12 cellular contexts compared by ENCODE assay signal in genomic region chr3:157115069-157116006, GRCh38. TPM values are rescaled to one million over a fixed set of nuclear protein-coding genes. Genes with fewer than 3 reads are reported as not detected.
DNase-seq lines count a peak whose midpoint lies in the region; ATAC-seq and TF ChIP-seq lines count a peak whose summit lies in the region.
"Had no signal": no experiment of that assay in that cellular context is flagged by ENCODE, and none has a peak within 500 bp of the region (broad histone marks: within the 10 kb centered on the region; RNA-seq: fewer than 3 reads in every experiment).

No MANE protein-coding gene starts in this region.

- CTCF ChIA-PET in IMR-90 (lab: Yijun Ruan, JAX) = interaction anchor here (1.2 to 1.4 kb wide), 2 partner anchors 16 to 22 kb away, joined by 4 read pairs; no protein-coding TSS in a partner anchor

- H3K4me1 ChIP-seq in IMR-90 (ENCODE audit: control insufficient read depth, insufficient read depth, low read length) = peaks cover 12% of the 10 kb centered on the region
- H3K4me1 ChIP-seq in colonic mucosa = no peaks in the 10 kb centered on the region

- no TSS peak for BruUV-seq in IMR-90 (replicated peaks; lab: Mats Ljungman, UMichigan)

- H3K9me1 ChIP-seq in IMR-90 (ENCODE audit: insufficient read depth, low read length) = peaks cover 4% of the 10 kb centered on the region; the same call in 1 of the 2 replicates

- peak overlapping the region; percentile 62 for H2AFZ ChIP-seq in IMR-90 (replicated peaks; ENCODE audit: low read length, poor library complexity)

- in situ Hi-C loops in IMR-90 (cut with MboI; ENCODE audit: low sequenced_read_pairs) = no loop called here

- peak overlapping the region; percentile 44; the same call in 1 of the 3 replicates for H2BK15ac ChIP-seq in IMR-90 (ENCODE audit: low read depth, low read length)

- DNase-seq in IMR-90 (peak; percentile 38), amniotic epithelial cell (ENCODE audit: low read depth) (peak; percentile 95), iris pigment epithelial cell (ENCODE audit: low read depth) (peak; percentile 59), renal cortical epithelial cell (ENCODE audit: low read depth) (peak; percentile 61), colonic mucosa (no peak), NOMO-1 treated with DMSO at 0.1 percent for 48 hours (lab: John Stamatoyannopoulos, UW; ENCODE audit: unreplicated experiment) (no peak), CD1c-positive myeloid dendritic cell (ENCODE audit: extremely low spot score) (no peak)
- DNase-seq: activated CD4-positive, alpha-beta T cell treated with anti-CD3 and anti-CD28 coated beads, Interleukin-2, amount 50 U/mL, for 48 hours; activated naive CD4-positive, alpha-beta T cell treated with anti-CD3 and anti-CD28 coated beads, Interleukin-2, amount 10 ng/mL, durations not matched to agents 7 days and 5 days; CD4-positive, alpha-beta memory T cell; NCI-H1436 treated with DMSO at 0.1 percent for 48 hours had no signal

- peak overlapping the region; percentile 25; the same call in 1 of the 2 replicates for H3K4me2 ChIP-seq in IMR-90 (ENCODE audit: low read depth, low read length)

- TF ChIP-seq CTCF in IMR-90 (conservative IDR thresholded peaks at IDR 0.05; ENCODE audit: low read depth, low read length) (no peak), colonic mucosa (IDR thresholded peaks at IDR 0.05) (no peak)

- H3K4me3 ChIP-seq in IMR-90 (ENCODE audit: insufficient read depth, low read depth, low read length) (no peak overlapping the region), colonic mucosa (no peak overlapping the region)

- peak overlapping the region; percentile 56; the same call in 1 of the 2 replicates for H2AK5ac ChIP-seq in IMR-90 (ENCODE audit: low read depth, low read length)

- intact Hi-C loops in IMR-90 (cut with micrococcal nuclease) (no loop called here), colonic mucosa (cut with DNase I) (no loop called here)

- peak overlapping the region; percentile 37; the same call in 1 of the 2 replicates for H2BK20ac ChIP-seq in IMR-90 (ENCODE audit: low read depth, low read length)

- peak overlapping the region; percentile 21; the same call in 1 of the 2 replicates for H4K5ac ChIP-seq in IMR-90 (ENCODE audit: low read depth, low read length)

- no peak for TF ChIP-seq RAD21 in IMR-90 (IDR thresholded peaks at IDR 0.05; ENCODE audit: low read length)

- H3K18ac ChIP-seq in IMR-90 (ENCODE audit: low read depth, low read length) = peak overlapping the region; percentile 51; the same call in 1 of the 2 replicates

- H3K36me3 ChIP-seq in IMR-90 (ENCODE audit: control insufficient read depth, insufficient read depth, low read length) = no peaks in the 10 kb centered on the region
- H3K36me3 ChIP-seq in colonic mucosa = no peaks in the 10 kb centered on the region

- H3K4ac ChIP-seq in IMR-90 (ENCODE audit: low read depth, low read length) = peak overlapping the region; percentile 1

- no peaks in the 10 kb centered on the region for H3K79me1 ChIP-seq in IMR-90 (ENCODE audit: low read depth in 1 of 2, low read length in 2 of 2)

- H4K20me1 ChIP-seq in IMR-90 (ENCODE audit: insufficient read depth, low read length) = no peaks in the 10 kb centered on the region

- H2BK5ac ChIP-seq in IMR-90 (ENCODE audit: low read depth, low read length, poor library complexity, severe bottlenecking) = peak overlapping the region; percentile 0

- H3K9ac ChIP-seq in IMR-90 (ENCODE audit: low read depth, low read length) (no peak overlapping the region), colonic mucosa (ENCODE audit: low read depth in 2 of 2, low read length in 2 of 2) (no peak overlapping the region)

- no peak overlapping the region for H3K56ac ChIP-seq in IMR-90 (ENCODE audit: extremely low read depth, insufficient read depth, low read length)

- H2BK120ac ChIP-seq in IMR-90 (ENCODE audit: low read depth, low read length) = peak overlapping the region; percentile 46; the same call in 1 of the 2 replicates

- H3K23ac ChIP-seq in IMR-90 (ENCODE audit: low read depth, low read length) = peak overlapping the region; percentile 39; the same call in 1 of the 2 replicates

- H4K8ac ChIP-seq in IMR-90 (ENCODE audit: low read depth in 2 of 2, low read length in 2 of 2) = peak overlapping the region in 1 of 2 experiments; percentile 34; a peak in 1 of 4 replicates

- H3K27ac ChIP-seq in IMR-90 (ENCODE audit: insufficient read depth, low read length) = no peak overlapping the region
- H3K27ac ChIP-seq in colonic mucosa = no peak overlapping the region

- dilution Hi-C loops in IMR-90 (cut with HindIII; ENCODE audit: low sequenced_read_pairs, unreplicated experiment) = no loop called here

- TF ChIP-seq POLR2A in IMR-90 (IDR thresholded peaks at IDR 0.05; ENCODE audit: low read depth, low read length) = no peak

- ATAC-seq in IMR-90 (ENCODE audit: low read depth) (peak; percentile 42; the same call in 1 of the 2 replicates), GM21515 (IDR thresholded peaks at IDR 0.05; ENCODE audit: unreplicated experiment) (no peak)

- POLR2A ChIA-PET in IMR-90 (lab: Charles Lee; ENCODE audit: unreplicated experiment) = no interaction called here

- no peak overlapping the region for H2AK9ac ChIP-seq in IMR-90 (replicated peaks; ENCODE audit: low read depth, low read length, poor library complexity)

- peak overlapping the region; percentile 10; the same call in 1 of the 2 replicates for H3K14ac ChIP-seq in IMR-90 (replicated peaks; ENCODE audit: low read depth, low read length)

- H3K27me3 ChIP-seq in IMR-90 (ENCODE audit: control insufficient read depth, insufficient read depth, low read length) (no peaks in the 10 kb centered on the region), colonic mucosa (no peaks in the 10 kb centered on the region)

- 56% methylated on average over 2 of the region's 10 CpGs; no CpG with 5 or more reads in 1 of the 2 experiments for WGBS in IMR-90 (ENCODE audit: extremely low coverage in 2 of 2, insufficient read length in 1 of 2), 2 experiments

- no peak overlapping the region; the same call in 1 of the 2 replicates for H4K91ac ChIP-seq in IMR-90 (ENCODE audit: insufficient read depth, low read depth, low read length)

- H3K9me3 ChIP-seq in IMR-90 (ENCODE audit: control insufficient read depth, insufficient read depth, low read length) (no peaks in the 10 kb centered on the region), colonic mucosa (no peaks in the 10 kb centered on the region)

TF ChIP-seq in IMR-90, 13 proteins besides CTCF, POLR2A, EP300 and RAD21:
- TF ChIP-seq MAZ (IDR thresholded peaks at IDR 0.05; ENCODE audit: borderline replicate concordance, low read depth, low read length) (no peak), CEBPB (IDR thresholded peaks at IDR 0.05; ENCODE audit: low read depth, low read length) (no peak), CHD1 (IDR thresholded peaks at IDR 0.05; ENCODE audit: low read depth, low read length) (no peak), MAFK (IDR thresholded peaks at IDR 0.05; ENCODE audit: low read depth, low read length) (no peak), RCOR1 (IDR thresholded peaks at IDR 0.05; ENCODE audit: insufficient replicate concordance, low read length) (no peak), USF2 (IDR thresholded peaks at IDR 0.05; ENCODE audit: low read depth, low read length) (no peak), BHLHE40 (IDR thresholded peaks at IDR 0.05; ENCODE audit: low read depth, low read length) (no peak), NFE2L2 (IDR thresholded peaks at IDR 0.05; ENCODE audit: low read depth, low read length) (no peak), MXI1 (IDR thresholded peaks at IDR 0.05; ENCODE audit: borderline replicate concordance, low read depth, low read length) (no peak), SMC3 (IDR thresholded peaks at IDR 0.05; ENCODE audit: low read depth, low read length) (no peak), FOS (IDR thresholded peaks at IDR 0.05; ENCODE audit: low read depth, low read length) (no peak), RFX5 (IDR thresholded peaks at IDR 0.05; ENCODE audit: low read depth, low read length) (no peak), ELK1 (IDR thresholded peaks at IDR 0.05; ENCODE audit: borderline replicate concordance, low read depth, low read length) (no peak)

RNA-seq across cellular contexts. Expression of gene CCNL1, which starts 44.6 kb away (rescaled TPM):
- total RNA-seq in IMR-90 (2012; rRNA removed) (60.9 and 156 TPM in 2 replicates), renal cortical epithelial cell (59.6 and 110 TPM in 2 replicates), colonic mucosa (100 to 1,000 TPM in 1 of 2 donors, 10 to 100 TPM in 1; 76.4 to 103 TPM)
- 70.4 and 83.3 TPM in 2 replicates for polyA plus RNA-seq in IMR-90 (2012; rRNA removed)
- polyA plus RNA-seq in IMR-90 (2012; cell fraction: cytosol; rRNA removed) = 20.1 and 20.2 TPM in 2 replicates
- 533 and 1,043 TPM in 2 replicates for polyA plus RNA-seq in IMR-90 (2012; cell fraction: nucleus; rRNA removed; ENCODE audit: low replicate concordance)

Comparison
In these comparisons a context has a peak if more than half of its experiments do, and no peak if none do; other contexts are left out.
1. DNase-seq: peak in IMR-90 (single experiment), amniotic epithelial cell (single experiment), iris pigment epithelial cell (single experiment) and renal cortical epithelial cell (single experiment); none in colonic mucosa (single experiment), NOMO-1 treated with DMSO at 0.1 percent for 48 hours (single experiment) and CD1c-positive myeloid dendritic cell (single experiment).